In the genomic region with DNA sequence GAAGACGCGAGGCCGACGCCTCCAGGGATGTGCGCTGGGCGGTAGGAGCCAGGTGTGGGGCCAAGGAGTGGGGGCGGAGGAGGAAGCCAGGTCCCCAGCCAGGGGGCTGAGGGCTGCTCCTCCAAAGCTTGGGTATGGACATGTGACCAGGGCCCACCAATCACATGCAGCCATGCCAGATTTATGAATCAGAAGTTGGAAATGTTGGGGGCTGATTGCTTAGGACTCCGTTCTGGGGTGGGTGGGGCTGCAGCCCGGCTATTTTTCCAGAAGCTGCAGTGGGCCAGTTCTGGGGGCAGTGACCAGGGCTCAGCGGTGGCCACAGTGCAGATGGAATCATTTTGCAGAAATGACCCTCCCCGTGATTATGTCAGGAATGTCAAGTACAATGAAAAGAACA, we compare ENCODE assay signal across 8 cellular contexts.
DNase-seq lines count a peak whose midpoint lies in the region; ATAC-seq and TF ChIP-seq lines count a peak whose summit lies in the region.

No MANE protein-coding gene starts in this region.

- peaks cover 23% of the 10 kb centered on the region for H3K4me1 ChIP-seq in PC-3 (ENCODE audit: insufficient read depth, low read length)
- peaks cover 44% of the 10 kb centered on the region for H3K4me1 ChIP-seq in skeletal muscle satellite cell (ENCODE audit: control insufficient read depth, insufficient read depth, low read length)

- BruUV-seq in PC-3 (replicated peaks; lab: Mats Ljungman, UMichigan): no TSS peak

- no peaks in the 10 kb centered on the region for H3K9me2 ChIP-seq in PC-3 (replicated peaks; ENCODE audit: low read length)

- POLR2A ChIA-PET in PC-3 (lab: Charles Lee; ENCODE audit: unreplicated experiment): no interaction called here

- H3K36me3 ChIP-seq in PC-3 (ENCODE audit: low read depth, low read length): no peaks in the 10 kb centered on the region
- no peaks in the 10 kb centered on the region for H3K36me3 ChIP-seq in skeletal muscle satellite cell (ENCODE audit: insufficient read depth, low read length)

- H3K4me2 ChIP-seq in PC-3 (ENCODE audit: low read length): no peak overlapping the region
- peak overlapping the region; percentile 46 for H3K4me2 ChIP-seq in skeletal muscle satellite cell (ENCODE audit: low read length)

- no peak overlapping the region for H2AFZ ChIP-seq in PC-3 (ENCODE audit: low read length)

- H3K27ac ChIP-seq in PC-3 (ENCODE audit: low read length): no peak overlapping the region

- no peaks in the 10 kb centered on the region for H3K9me3 ChIP-seq in PC-3 (ENCODE audit: low read length)
- no peaks in the 10 kb centered on the region for H3K9me3 ChIP-seq in skeletal muscle satellite cell (replicated peaks; ENCODE audit: low read length)

- H3K27me3 ChIP-seq in PC-3 (ENCODE audit: low read length) (no peaks in the 10 kb centered on the region), skeletal muscle satellite cell (ENCODE audit: control insufficient read depth, insufficient read depth, low read length) (no peaks in the 10 kb centered on the region)

- CTCF ChIA-PET in PC-3 (lab: Charles Lee): no interaction called here

- no peaks in the 10 kb centered on the region for H4K20me1 ChIP-seq in PC-3 (ENCODE audit: low read length)

- no peaks in the 10 kb centered on the region for H3K79me2 ChIP-seq in PC-3 (ENCODE audit: low read length)

- no peaks in the 10 kb centered on the region for H3F3A ChIP-seq in PC-3 (ENCODE audit: low read length, unreplicated experiment)

- H3K9ac ChIP-seq in PC-3 (ENCODE audit: low read length) (no peak overlapping the region), skeletal muscle satellite cell (ENCODE audit: low read depth, low read length) (peak overlapping the region; percentile 68)

- TF ChIP-seq CTCF in PC-3 (conservative IDR thresholded peaks at IDR 0.05; ENCODE audit: low read depth, low read length): no peak

- DNase-seq in PC-3 (peak; percentile 46), fibroblast of the conjunctiva (ENCODE audit: low read depth) (peak; percentile 89), NCI-H2107 (lab: John Stamatoyannopoulos, UW) (no peak), activated gamma-delta T cell (lab: John Stamatoyannopoulos, UW) (no peak)

- H3K4me3 ChIP-seq in PC-3 (ENCODE audit: low read length) (no peak overlapping the region), skeletal muscle satellite cell (ENCODE audit: low read length) (no peak overlapping the region)

- ATAC-seq in GM18502 (IDR thresholded peaks at IDR 0.05; ENCODE audit: poor library complexity, unreplicated experiment) (peak; percentile 36), PC-3 (no peak), HG03135 (IDR thresholded peaks at IDR 0.05; ENCODE audit: unreplicated experiment) (no peak), HG03571 (IDR thresholded peaks at IDR 0.05; ENCODE audit: unreplicated experiment) (no peak)

- intact Hi-C loops in PC-3 (cut with micrococcal nuclease): no loop called here

Comparison
In these comparisons a context has a peak if more than half of its experiments do, and no peak if none do; other contexts are left out.
1. DNase-seq: peak in PC-3 (single experiment) and fibroblast of the conjunctiva (single experiment); none in NCI-H2107 (single experiment) and activated gamma-delta T cell (single experiment).